ENCODE assay signal across 9 cellular contexts in genomic region chr1:2786329-2787162, GRCh38. TPM values are rescaled to one million over a fixed set of nuclear protein-coding genes. Genes with fewer than 3 reads are reported as not detected.
DNase-seq lines count a peak whose midpoint lies in the region; ATAC-seq and TF ChIP-seq lines count a peak whose summit lies in the region.
"Had no signal": no experiment of that assay in that cellular context is flagged by ENCODE, and none has a peak within 500 bp of the region (broad histone marks: within the 10 kb centered on the region; RNA-seq: fewer than 3 reads in every experiment).

No MANE protein-coding gene starts in this region.

- peak overlapping the region; percentile 66 for H2BK120ac ChIP-seq in neuronal stem cell (ENCODE audit: low read depth, low read length)

- H3K9ac ChIP-seq in colonic mucosa (ENCODE audit: low read depth in 2 of 2, low read length in 2 of 2) (no peak overlapping the region), neuronal stem cell (ENCODE audit: low read depth, low read length, poor library complexity) (no peak overlapping the region)
- H3K9ac ChIP-seq: BLaER1 treated with 17β-estradiol and CSF1 and Interleukin-3, amounts not matched to agents 10 nM and 100 nM had no signal

- peak; percentile 80 for TF ChIP-seq CTCF in colonic mucosa (IDR thresholded peaks at IDR 0.05)
- TF ChIP-seq CTCF in thyroid gland (IDR thresholded peaks at IDR 0.05) = peak; percentile 20 to 74 (median 46)

- H3K4me3 ChIP-seq in colonic mucosa = no peak overlapping the region
- no peak overlapping the region for H3K4me3 ChIP-seq in neuronal stem cell (ENCODE audit: low read length in 2 of 2)
- no peak overlapping the region for H3K4me3 ChIP-seq in thyroid gland (replicated peaks in 1 of 3)
- H3K4me3 ChIP-seq: BLaER1 treated with 17β-estradiol and CSF1 and Interleukin-3, amounts not matched to agents 10 nM and 100 nM had no signal

- intact Hi-C loops in colonic mucosa (cut with DNase I) (no loop called here), thyroid gland (cut with DNase I) (no loop called here)

- DNase-seq in NCI-H2171 (lab: John Stamatoyannopoulos, UW) (peak; percentile 3), NCI-H2171 treated with DMSO at 0.1 percent for 48 hours (lab: John Stamatoyannopoulos, UW) (no peak), colonic mucosa (peak; percentile 64), neuronal stem cell (ENCODE audit: low spot score) (peak; percentile 54), thyroid gland (peak; percentile 41 to 46), NCI-H524 treated with DMSO at 0.1 percent for 48 hours (lab: John Stamatoyannopoulos, UW) (no peak)
- DNase-seq in activated CD4-positive, alpha-beta T cell treated with anti-CD3 and anti-CD28 coated beads for 4 hours = peak; percentile 67 to 77

- no peak overlapping the region for H4K8ac ChIP-seq in neuronal stem cell (ENCODE audit: low read depth, low read length)

- peak overlapping the region; percentile 78 for H2AK5ac ChIP-seq in neuronal stem cell (ENCODE audit: low read depth, low read length)

- H2BK5ac ChIP-seq in neuronal stem cell (ENCODE audit: low read length) = no peak overlapping the region

- H3K9me3 ChIP-seq in colonic mucosa (no peaks in the 10 kb centered on the region), neuronal stem cell (replicated peaks in 1 of 2; ENCODE audit: control insufficient read depth in 2 of 2, insufficient read depth in 1 of 2, low read depth in 1 of 2, low read length in 2 of 2) (peaks cover 0 to 14% of the 10 kb centered on the region in 2 donors), thyroid gland (no peaks in the 10 kb centered on the region)

- no peak overlapping the region for H2AFZ ChIP-seq in neuronal stem cell (ENCODE audit: low read length)

- peak overlapping the region; percentile 88 for H2BK12ac ChIP-seq in neuronal stem cell (ENCODE audit: low read length)

- H3K14ac ChIP-seq in neuronal stem cell (ENCODE audit: low read length) = peak overlapping the region; percentile 67

- H3K27me3 ChIP-seq in colonic mucosa = peaks cover 3% of the 10 kb centered on the region
- peaks cover 0 to 9% (median 0%) of the 10 kb centered on the region in 3 experiments for H3K27me3 ChIP-seq in neuronal stem cell (ENCODE audit: control insufficient read depth in 3 of 3, insufficient read depth in 3 of 3, low read depth in 1 of 3, low read length in 3 of 3)
- no peaks in the 10 kb centered on the region for H3K27me3 ChIP-seq in thyroid gland
- H3K27me3 ChIP-seq: BLaER1 treated with 17β-estradiol and CSF1 and Interleukin-3, amounts not matched to agents 10 nM and 100 nM had no signal

- no CpG with 5 or more reads among the region's 27 CpGs for WGBS in neuronal stem cell (ENCODE audit: extremely low coverage in 2 of 2, insufficient read length in 2 of 2, insufficient replicate concordance in 1 of 2), 2 donors
- WGBS in thyroid gland, 2 donors = 25 to 42% methylated on average over 12 to 22 of the region's 27 CpGs

- H3K4ac ChIP-seq in neuronal stem cell (ENCODE audit: low read length) = no peak overlapping the region

- peaks cover 3% of the 10 kb centered on the region for H3K79me1 ChIP-seq in neuronal stem cell (ENCODE audit: low read depth, low read length)

- ATAC-seq in HG03025 (IDR thresholded peaks at IDR 0.05; ENCODE audit: low FRiP score, unreplicated experiment) = no peak

- no peak for TF ChIP-seq POLR2A in thyroid gland (IDR thresholded peaks at IDR 0.05)

- H3K36me3 ChIP-seq in colonic mucosa (no peaks in the 10 kb centered on the region), neuronal stem cell (replicated peaks in 1 of 2; ENCODE audit: control insufficient read depth in 2 of 2, insufficient read depth in 2 of 2, low read length in 2 of 2) (no peaks in the 10 kb centered on the region), thyroid gland (no peaks in the 10 kb centered on the region)
- H3K36me3 ChIP-seq: BLaER1 treated with 17β-estradiol and CSF1 and Interleukin-3, amounts not matched to agents 10 nM and 100 nM had no signal

- H3K4me1 ChIP-seq in colonic mucosa (no peaks in the 10 kb centered on the region), neuronal stem cell (ENCODE audit: control insufficient read depth in 2 of 2, insufficient read depth in 1 of 2, low read depth in 1 of 2, low read length in 2 of 2) (no peaks in the 10 kb centered on the region), thyroid gland (no peaks in the 10 kb centered on the region)

- H3K18ac ChIP-seq in neuronal stem cell (ENCODE audit: low read length) = peak overlapping the region; percentile 14

- H3K27ac ChIP-seq in colonic mucosa (no peak overlapping the region), neuronal stem cell (replicated peaks; ENCODE audit: low read length) (no peak overlapping the region), thyroid gland (no peak overlapping the region)
- H3K27ac ChIP-seq: BLaER1 treated with 17β-estradiol and CSF1 and Interleukin-3, amounts not matched to agents 10 nM and 100 nM had no signal

- H4K91ac ChIP-seq in neuronal stem cell (ENCODE audit: low read depth, low read length, poor library complexity) = no peak overlapping the region

- H2BK15ac ChIP-seq in neuronal stem cell (ENCODE audit: low read length) = peak overlapping the region; percentile 1

- no peak overlapping the region for H3K4me2 ChIP-seq in neuronal stem cell (ENCODE audit: insufficient read depth, low read length, poor library complexity, severe bottlenecking)

- H3K23ac ChIP-seq in neuronal stem cell (ENCODE audit: low read depth, low read length, poor library complexity) = no peak overlapping the region

RNA-seq across cellular contexts. Expression of gene TTC34, which starts 14.9 kb away (rescaled TPM):
- under 1 TPM; 0.27 to 0.44 TPM for total RNA-seq in colonic mucosa
- 0.39 TPM for polyA plus RNA-seq in neuronal stem cell (2013, experiment 1 of 2)
- 0.35 TPM for polyA plus RNA-seq in neuronal stem cell (2013, experiment 2 of 2)
- total RNA-seq in thyroid gland = 1 to 10 TPM in 3 of 4 donors, under 1 TPM in 1; 0.81 to 2.2 (median 1.9) TPM

Comparison
In these comparisons a context has a peak if more than half of its experiments do, and no peak if none do; other contexts are left out.
1. DNase-seq: peak in NCI-H2171 (single experiment), activated CD4-positive, alpha-beta T cell treated with anti-CD3 and anti-CD28 coated beads for 4 hours (2 of 2), colonic mucosa (single experiment), neuronal stem cell (single experiment) and thyroid gland (2 of 2); none in NCI-H2171 treated with DMSO at 0.1 percent for 48 hours (single experiment) and NCI-H524 treated with DMSO at 0.1 percent for 48 hours (single experiment).